Comparison of ENCODE assay signal across 13 cellular contexts in genomic region chr6:16982827-16983226, GRCh38.
DNase-seq lines count a peak whose midpoint lies in the region; ATAC-seq and TF ChIP-seq lines count a peak whose summit lies in the region.
"Had no signal": no experiment of that assay in that cellular context is flagged by ENCODE, and none has a peak within 500 bp of the region (broad histone marks: within the 10 kb centered on the region; RNA-seq: fewer than 3 reads in every experiment).

No MANE protein-coding gene starts in this region.

- no peak for TF ChIP-seq CTCF in AG10803 (conservative IDR thresholded peaks at IDR 0.05; ENCODE audit: low read length)

- DNase-seq in AG10803 (ENCODE audit: low read depth): peak; percentile 99
- peak; percentile 94 for DNase-seq in NCI-H446 treated with DMSO at 0.1 percent for 48 hours (lab: John Stamatoyannopoulos, UW)
- peak; percentile 95 for DNase-seq in fibroblast of the conjunctiva (ENCODE audit: low read depth)
- no peak for DNase-seq in activated T-cell treated with anti-CD3 and anti-CD28 coated beads, Interleukin-2, amount 50 U/mL, for 1 hour
- no peak for DNase-seq in NCI-H146 (lab: John Stamatoyannopoulos, UW)
- DNase-seq: activated CD4-positive, alpha-beta T cell treated with anti-CD3 and anti-CD28 coated beads for 1 hour; activated effector memory CD4-positive, alpha-beta T cell treated with anti-CD3 and anti-CD28 coated beads, Interleukin-2, amount 50 U/mL, for 16 hours; CD4-positive, CD25-positive, alpha-beta regulatory T cell; NCI-H2171 treated with DMSO at 0.1 percent for 48 hours had no signal

- ATAC-seq in GM18861 (IDR thresholded peaks at IDR 0.05; ENCODE audit: unreplicated experiment) (peak; percentile 52), GM21515 (IDR thresholded peaks at IDR 0.05; ENCODE audit: unreplicated experiment) (no peak), GM18867 (IDR thresholded peaks at IDR 0.05; ENCODE audit: unreplicated experiment) (no peak)
- ATAC-seq: K562 had no signal

- H3K4me3 ChIP-seq in AG10803 (ENCODE audit: low read length): no peak overlapping the region
- H3K4me3 ChIP-seq: K562 had no signal

Comparison
In these comparisons a context has a peak if more than half of its experiments do, and no peak if none do; other contexts are left out.
1. DNase-seq: peak in AG10803 (single experiment), NCI-H446 treated with DMSO at 0.1 percent for 48 hours (single experiment) and fibroblast of the conjunctiva (single experiment); none in activated T-cell treated with anti-CD3 and anti-CD28 coated beads, Interleukin-2, amount 50 U/mL, for 1 hour (single experiment) and NCI-H146 (single experiment).